ENCODE assay signal across 8 cellular contexts in the genomic region with DNA sequence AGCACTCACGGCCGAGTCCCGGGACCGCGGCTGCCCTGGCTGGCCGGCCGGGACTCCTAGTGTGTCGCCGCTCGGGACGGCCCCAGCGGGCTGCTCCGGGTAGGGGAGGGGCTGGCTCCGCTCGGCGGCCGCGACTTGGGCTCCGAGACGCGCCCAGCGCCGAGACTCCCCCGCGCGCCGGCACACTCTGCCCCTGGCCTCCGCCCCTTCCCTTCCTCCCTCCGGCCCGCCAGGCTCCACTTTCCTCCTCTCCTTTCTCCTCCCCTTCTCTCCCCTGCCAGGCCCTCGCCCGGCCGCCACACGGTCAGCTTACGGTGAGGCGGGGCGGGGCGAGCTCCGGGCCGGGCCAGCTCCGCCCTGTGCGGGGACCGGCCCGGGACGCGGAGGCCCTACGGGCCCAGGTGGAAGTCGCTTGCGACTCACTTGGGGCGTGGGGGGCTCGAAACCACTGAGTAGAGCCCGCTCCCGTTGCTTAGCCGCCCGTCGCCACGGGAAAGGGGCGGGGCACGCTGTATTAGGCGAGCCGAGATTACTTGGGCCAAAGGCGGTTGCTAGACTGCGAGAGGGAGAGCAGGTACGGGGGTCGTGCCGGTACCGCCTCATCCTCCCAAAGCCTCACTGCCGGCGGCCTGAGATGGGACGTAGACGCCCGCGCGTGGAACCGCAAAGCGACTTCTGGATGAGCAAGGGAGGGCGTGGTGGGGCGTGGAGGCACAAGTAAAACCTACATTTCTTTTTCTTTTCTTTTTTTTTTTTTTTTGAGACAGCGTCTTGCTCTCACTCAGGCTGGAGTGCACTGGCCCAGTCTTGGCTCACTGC. TPM values are rescaled to one million over a fixed set of nuclear protein-coding genes. Genes with fewer than 3 reads are reported as not detected.
DNase-seq lines count a peak whose midpoint lies in the region; ATAC-seq, FAIRE-seq and TF ChIP-seq lines count a peak whose summit lies in the region.

A gene with protein sequence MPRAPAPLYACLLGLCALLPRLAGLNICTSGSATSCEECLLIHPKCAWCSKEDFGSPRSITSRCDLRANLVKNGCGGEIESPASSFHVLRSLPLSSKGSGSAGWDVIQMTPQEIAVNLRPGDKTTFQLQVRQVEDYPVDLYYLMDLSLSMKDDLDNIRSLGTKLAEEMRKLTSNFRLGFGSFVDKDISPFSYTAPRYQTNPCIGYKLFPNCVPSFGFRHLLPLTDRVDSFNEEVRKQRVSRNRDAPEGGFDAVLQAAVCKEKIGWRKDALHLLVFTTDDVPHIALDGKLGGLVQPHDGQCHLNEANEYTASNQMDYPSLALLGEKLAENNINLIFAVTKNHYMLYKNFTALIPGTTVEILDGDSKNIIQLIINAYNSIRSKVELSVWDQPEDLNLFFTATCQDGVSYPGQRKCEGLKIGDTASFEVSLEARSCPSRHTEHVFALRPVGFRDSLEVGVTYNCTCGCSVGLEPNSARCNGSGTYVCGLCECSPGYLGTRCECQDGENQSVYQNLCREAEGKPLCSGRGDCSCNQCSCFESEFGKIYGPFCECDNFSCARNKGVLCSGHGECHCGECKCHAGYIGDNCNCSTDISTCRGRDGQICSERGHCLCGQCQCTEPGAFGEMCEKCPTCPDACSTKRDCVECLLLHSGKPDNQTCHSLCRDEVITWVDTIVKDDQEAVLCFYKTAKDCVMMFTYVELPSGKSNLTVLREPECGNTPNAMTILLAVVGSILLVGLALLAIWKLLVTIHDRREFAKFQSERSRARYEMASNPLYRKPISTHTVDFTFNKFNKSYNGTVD (minus strand): TSS at position 189 of the 819 bp plus-strand sequence. CDS start 365 bp downstream, outside the sequence.

- peak within 1 kb of the TSS; percentile 81 for H3K4me3 ChIP-seq in upper lobe of right lung

- H3K4me1 ChIP-seq in upper lobe of right lung: peaks cover 16% of the 10 kb centered on the region

- H3K36me3 Mint-ChIP-seq in nephron progenitor cell (ENCODE audit: low read depth): no peaks in the 10 kb centered on the region

- peak within 1 kb of the TSS; percentile 93 for H3K4me3 Mint-ChIP-seq in nephron progenitor cell

- H3K27ac Mint-ChIP-seq in nephron progenitor cell: no peak within 1 kb of the TSS

- no peaks in the 10 kb centered on the region for H3K9me3 Mint-ChIP-seq in nephron progenitor cell

- H3K27ac ChIP-seq in upper lobe of right lung: peak within 1 kb of the TSS; percentile 85

- peaks cover 52% of the 10 kb centered on the region for H3K4me1 Mint-ChIP-seq in nephron progenitor cell

- H3K27me3 Mint-ChIP-seq in nephron progenitor cell (ENCODE audit: low read depth, poor library complexity): peaks cover 2% of the 10 kb centered on the region

- intact Hi-C loops in upper lobe of right lung (cut with DNase I): no loop called here

- H3K27me3 ChIP-seq in upper lobe of right lung: no peaks in the 10 kb centered on the region

- no peak for TF ChIP-seq CTCF in nephron progenitor cell (IDR thresholded peaks at IDR 0.05)
- TF ChIP-seq CTCF in upper lobe of right lung (IDR thresholded peaks at IDR 0.05): no peak

- DNase-seq in SIG-M5 treated with dmso at 0.1 percent for 504 hours (lab: John Stamatoyannopoulos, UW; ENCODE audit: unreplicated experiment) (peak; percentile 37), SIG-M5 (lab: John Stamatoyannopoulos, UW) (no peak), NCI-H524 (lab: John Stamatoyannopoulos, UW) (peak; percentile 63 to 69), frontal cortex (ENCODE audit: low spot score in 2 of 2) (peak; percentile 58 to 66), nephron progenitor cell (peak; percentile 89), upper lobe of right lung (peak; percentile 92)
- peak; percentile 26 for DNase-seq in activated naive CD4-positive, alpha-beta T cell treated with anti-CD3 and anti-CD28 coated beads, Interleukin-2, amount 50 U/mL, for 16 hours

- no peaks in the 10 kb centered on the region for H3K9me3 ChIP-seq in upper lobe of right lung

- H3K36me3 ChIP-seq in upper lobe of right lung: no peaks in the 10 kb centered on the region

- FAIRE-seq in frontal cortex (lab: Jason Lieb, UNC): no peak

- ATAC-seq in HG02759 (IDR thresholded peaks at IDR 0.05; ENCODE audit: unreplicated experiment): peak; percentile 74
- peak; percentile 94 for ATAC-seq in upper lobe of right lung

RNA-seq across cellular contexts. Expression of the gene that starts here (rescaled TPM):
- 20.4 TPM for total RNA-seq in frontal cortex
- 95.1 TPM for total RNA-seq in upper lobe of right lung
